Comparison of ENCODE assay signal across 13 cellular contexts in genomic region chr6:162157157-162157556, GRCh38.
DNase-seq lines count a peak whose midpoint lies in the region; ATAC-seq and TF ChIP-seq lines count a peak whose summit lies in the region.
"Had no signal": no experiment of that assay in that cellular context is flagged by ENCODE, and none has a peak within 500 bp of the region (broad histone marks: within the 10 kb centered on the region; RNA-seq: fewer than 3 reads in every experiment).

No MANE protein-coding gene starts in this region.

- no peak for TF ChIP-seq CTCF in neural cell (IDR thresholded peaks at IDR 0.05; ENCODE audit: poor library complexity, severe bottlenecking)
- TF ChIP-seq CTCF in stomach (IDR thresholded peaks at IDR 0.05): no peak

- no peaks in the 10 kb centered on the region for H3K4me1 ChIP-seq in stomach
- H3K4me1 ChIP-seq: neural progenitor cell had no signal

- TF ChIP-seq EP300 in neural cell (conservative IDR thresholded peaks at IDR 0.05; ENCODE audit: poor library complexity, severe bottlenecking): no peak
- TF ChIP-seq EP300 in stomach (IDR thresholded peaks at IDR 0.05): no peak

- H3K27ac ChIP-seq in neural cell (ENCODE audit: low read length) (no peak overlapping the region), stomach (no peak overlapping the region)
- H3K27ac ChIP-seq: neural progenitor cell had no signal

- no peak overlapping the region for H3K4me3 ChIP-seq in neural cell (ENCODE audit: low read length)
- H3K4me3 ChIP-seq in stomach: no peak overlapping the region
- H3K4me3 ChIP-seq: lung, neural progenitor cell had no signal

- H3K27me3 ChIP-seq in neural cell (ENCODE audit: insufficient read depth, low read depth, low read length) (no peaks in the 10 kb centered on the region), stomach (no peaks in the 10 kb centered on the region)
- H3K27me3 ChIP-seq: neural progenitor cell had no signal

- H3K4me2 ChIP-seq in neural cell (ENCODE audit: low read length): peak overlapping the region; percentile 13
- H3K4me2 ChIP-seq: neural progenitor cell had no signal

- H3K79me2 ChIP-seq in neural cell (replicated peaks; ENCODE audit: insufficient read depth, low read length): no peaks in the 10 kb centered on the region

- H3F3A ChIP-seq in neural cell (ENCODE audit: insufficient read depth, low read length, poor library complexity, severe bottlenecking): no peaks in the 10 kb centered on the region

- no peaks in the 10 kb centered on the region for H3K36me3 ChIP-seq in neural cell (ENCODE audit: insufficient read depth, low read length)
- no peaks in the 10 kb centered on the region for H3K36me3 ChIP-seq in stomach
- H3K36me3 ChIP-seq: neural progenitor cell had no signal

- H4K20me1 ChIP-seq in neural cell (ENCODE audit: insufficient read depth): no peaks in the 10 kb centered on the region

- no peaks in the 10 kb centered on the region for H3K9me3 ChIP-seq in neural cell (ENCODE audit: low read length)
- peaks cover 0 to 7% (median 0%) of the 10 kb centered on the region in 4 donors for H3K9me3 ChIP-seq in stomach

- no peak for TF ChIP-seq RAD21 in neural cell (conservative IDR thresholded peaks at IDR 0.05)

- H3K9ac ChIP-seq in neural cell (ENCODE audit: low read length): no peak overlapping the region
- H3K9ac ChIP-seq: neural progenitor cell had no signal

- no peak for TF ChIP-seq POLR2A in stomach (IDR thresholded peaks at IDR 0.05)

- no peak overlapping the region for H2AFZ ChIP-seq in neural cell (ENCODE audit: low read depth, low read length)
- H2AFZ ChIP-seq: neural progenitor cell had no signal

- intact Hi-C loops in stomach (cut with DNase I; ENCODE audit: low total_unique reads): no loop called here

- 15 to 66% (median 48%) methylated on average over 1 of the region's 1 CpG for WGBS in stomach, 5 donors

- DNase-seq in T1000 (lab: John Stamatoyannopoulos, UW) (no peak), NCI-H1694 (lab: John Stamatoyannopoulos, UW) (no peak), HK-2 (ENCODE audit: unreplicated experiment) (no peak), stomach (no peak)
- DNase-seq: aorta; CD4-positive, alpha-beta memory T cell; dermis blood vessel endothelial cell had no signal

- ATAC-seq in GM18868 (IDR thresholded peaks at IDR 0.05; ENCODE audit: unreplicated experiment) (peak; percentile 85), GM21619 (IDR thresholded peaks at IDR 0.05; ENCODE audit: unreplicated experiment) (peak; percentile 83), HG03457 (IDR thresholded peaks at IDR 0.05; ENCODE audit: unreplicated experiment) (peak; percentile 92)

- H3K9me2 ChIP-seq in neural cell (ENCODE audit: insufficient read depth, low read length): no peaks in the 10 kb centered on the region

TF ChIP-seq in neural cell, 6 proteins besides CTCF, POLR2A, EP300 and RAD21:
- no peak for TF ChIP-seq REST (IDR thresholded peaks at IDR 0.05; ENCODE audit: borderline replicate concordance)
- TF ChIP-seq EZH2 (IDR thresholded peaks at IDR 0.05; ENCODE audit: borderline replicate concordance, insufficient read depth, low read length, poor library complexity, severe bottlenecking): no peak
- TF ChIP-seq MXI1 (conservative IDR thresholded peaks at IDR 0.05; ENCODE audit: poor library complexity, severe bottlenecking): no peak
- TF ChIP-seq TAF1 (IDR thresholded peaks at IDR 0.05; ENCODE audit: low read depth): no peak
- no peak for TF ChIP-seq SMC3 (conservative IDR thresholded peaks at IDR 0.05; ENCODE audit: poor library complexity)
- TF ChIP-seq POLR2AphosphoS5 (IDR thresholded peaks at IDR 0.05): no peak
